In genomic region chr17:5365831-5366230, GRCh38 we compare ENCODE assay signal across 17 cellular contexts.
"Had no signal": no experiment of that assay in that cellular context is flagged by ENCODE, and none has a peak within 500 bp of the region (broad histone marks: within the 10 kb centered on the region; RNA-seq: fewer than 3 reads in every experiment).

No MANE protein-coding gene starts in this region.

- H3K9me3 Mint-ChIP-seq: activated naive CD4-positive, alpha-beta T cell treated with anti-CD3 and anti-CD28 coated beads, Interleukin-2, amount 50 U/mL, for 24 hours; dendritic cell treated with granulocyte-macrophage colony-stimulating factor and Interleukin-4, amounts not matched to agents 40 ng/mL and 50 ng/mL, for 4 days; naive thymus-derived CD8-positive, alpha-beta T cell; stimulated activated effector memory CD8-positive, alpha-beta T cell treated with anti-CD3 and anti-CD28 coated beads, Interleukin-12 subunit alpha, Interleukin-12 subunit beta, amount 100 ng/mL, for 72 hours had no signal

- H3K4me1 Mint-ChIP-seq: stimulated activated effector memory CD8-positive, alpha-beta T cell treated with anti-CD3 and anti-CD28 coated beads, Interleukin-12 subunit alpha, Interleukin-12 subunit beta, amount 100 ng/mL, for 72 hours had no signal

- H2AFZ ChIP-seq: parathyroid adenoma had no signal

- H3K27ac ChIP-seq: body of pancreas, parathyroid adenoma, tibial nerve had no signal

- H3K4me3 ChIP-seq: body of pancreas, lung, tibial nerve had no signal

- H3K9me3 ChIP-seq: body of pancreas, SK-N-SH, tibial nerve had no signal

- H3K4me3 Mint-ChIP-seq: activated naive CD4-positive, alpha-beta T cell treated with anti-CD3 and anti-CD28 coated beads, Interleukin-2, amount 50 U/mL, for 24 hours; dendritic cell treated with granulocyte-macrophage colony-stimulating factor and Interleukin-4, amounts not matched to agents 40 ng/mL and 50 ng/mL, for 4 days; naive thymus-derived CD8-positive, alpha-beta T cell; stimulated activated effector memory CD8-positive, alpha-beta T cell treated with anti-CD3 and anti-CD28 coated beads, Interleukin-12 subunit alpha, Interleukin-12 subunit beta, amount 100 ng/mL, for 72 hours had no signal

- DNase-seq: activated CD4-positive, CD25-positive, alpha-beta regulatory T cell treated with anti-CD3 and anti-CD28 coated beads, Interleukin-2, amount 50 U/mL, for 72 hours; activated effector memory CD4-positive, alpha-beta T cell treated with anti-CD3 and anti-CD28 coated beads, Interleukin-2, amount 50 U/mL, for 16 hours; amniotic stem cell; body of pancreas; cerebellar nuclear complex; effector memory CD4-positive, alpha-beta T cell; naive thymus-derived CD8-positive, alpha-beta T cell; SK-N-SH; T-helper 1 cell; T1000 had no signal

- H3K4me2 ChIP-seq: SK-N-SH had no signal

- FAIRE-seq: islet of Langerhans had no signal

- H3K27me3 Mint-ChIP-seq: activated naive CD4-positive, alpha-beta T cell treated with anti-CD3 and anti-CD28 coated beads, Interleukin-2, amount 50 U/mL, for 24 hours; dendritic cell treated with granulocyte-macrophage colony-stimulating factor and Interleukin-4, amounts not matched to agents 40 ng/mL and 50 ng/mL, for 4 days; naive thymus-derived CD8-positive, alpha-beta T cell had no signal

- H3K4me1 ChIP-seq: parathyroid adenoma had no signal

- H3K27ac Mint-ChIP-seq: activated naive CD4-positive, alpha-beta T cell treated with anti-CD3 and anti-CD28 coated beads, Interleukin-2, amount 50 U/mL, for 24 hours; dendritic cell treated with granulocyte-macrophage colony-stimulating factor and Interleukin-4, amounts not matched to agents 40 ng/mL and 50 ng/mL, for 4 days; stimulated activated effector memory CD8-positive, alpha-beta T cell treated with anti-CD3 and anti-CD28 coated beads, Interleukin-12 subunit alpha, Interleukin-12 subunit beta, amount 100 ng/mL, for 72 hours had no signal

- H3K27me3 ChIP-seq: body of pancreas, tibial nerve had no signal

- ATAC-seq: body of pancreas; naive thymus-derived CD8-positive, alpha-beta T cell; stimulated activated effector memory CD8-positive, alpha-beta T cell treated with anti-CD3 and anti-CD28 coated beads, Interleukin-12 subunit alpha, Interleukin-12 subunit beta, amount 100 ng/mL, for 72 hours had no signal
